In the genomic region with DNA sequence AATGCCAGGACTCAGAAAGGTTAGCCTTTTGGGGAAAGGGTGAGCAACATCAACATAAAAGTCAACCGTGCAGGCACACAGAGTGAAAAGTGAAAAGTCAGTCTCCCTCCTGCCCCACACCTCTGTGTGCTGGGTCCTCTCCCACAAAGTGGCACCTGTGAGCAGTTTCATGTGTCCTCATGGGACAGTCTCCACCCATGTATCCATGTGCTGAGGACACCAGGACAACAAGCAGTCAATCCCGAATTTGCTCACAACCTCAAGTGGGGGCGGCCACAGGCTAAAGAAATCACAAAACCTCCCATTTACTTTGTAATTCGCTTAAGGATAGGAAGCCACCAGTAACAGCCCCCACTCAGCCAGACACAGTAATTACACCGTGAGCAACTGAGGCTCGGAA, we compare ENCODE assay signal across 24 cellular contexts.
"Had no signal": no experiment of that assay in that cellular context is flagged by ENCODE, and none has a peak within 500 bp of the region (broad histone marks: within the 10 kb centered on the region; RNA-seq: fewer than 3 reads in every experiment).

No MANE protein-coding gene starts in this region.

- H3K4me3 ChIP-seq: cardiac muscle cell, MG63, Peyer's patch, SJCRH30 had no signal

- H3K9me2 ChIP-seq: SK-N-SH had no signal

- H3K9me3 ChIP-seq: MG63, Peyer's patch, SJCRH30, SK-N-SH had no signal

- H3K27ac Mint-ChIP-seq: activated naive CD4-positive, alpha-beta T cell treated with anti-CD3 and anti-CD28 coated beads, Interleukin-2, amount 10 ng/mL, durations not matched to agents 7 days and 5 days; activated naive CD8-positive, alpha-beta T cell treated with anti-CD3 and anti-CD28 coated beads for 36 hours; activated T-cell treated with anti-CD3 and anti-CD28 coated beads, Interleukin-2, amount 50 U/mL, for 72 hours; activated T-helper 2 cell treated with anti-CD3 and anti-CD28 coated beads, Interferon-gamma antibody, Interleukin-2, Interleukin-4, amounts not matched to agents 10 μg/mL and 5 μg/mL and 100 μg/mL, durations not matched to agents 14 hours and 24 hours and 36 hours; T-helper 2 cell treated with Interferon-gamma antibody and Interleukin-4, amounts not matched to agents 5 μg/mL and 100 μg/mL, for 36 hours had no signal

- H3K4me1 ChIP-seq: Peyer's patch, SJCRH30 had no signal

- H3K4me3 Mint-ChIP-seq: activated naive CD4-positive, alpha-beta T cell treated with anti-CD3 and anti-CD28 coated beads, Interleukin-2, amount 10 ng/mL, durations not matched to agents 7 days and 5 days; activated naive CD8-positive, alpha-beta T cell treated with anti-CD3 and anti-CD28 coated beads for 36 hours; activated T-cell treated with anti-CD3 and anti-CD28 coated beads, Interleukin-2, amount 50 U/mL, for 72 hours; T-helper 2 cell treated with Interferon-gamma antibody and Interleukin-4, amounts not matched to agents 5 μg/mL and 100 μg/mL, for 36 hours had no signal

- H3K27ac ChIP-seq: brain microvascular endothelial cell, cardiac muscle cell, Peyer's patch, RWPE1, SJCRH30 had no signal

- H3K36me3 Mint-ChIP-seq: activated naive CD4-positive, alpha-beta T cell treated with anti-CD3 and anti-CD28 coated beads, Interleukin-2, amount 10 ng/mL, durations not matched to agents 7 days and 5 days; activated naive CD8-positive, alpha-beta T cell treated with anti-CD3 and anti-CD28 coated beads for 36 hours had no signal

- H3K27me3 ChIP-seq: brain microvascular endothelial cell, cardiac muscle cell, MG63, Peyer's patch, SJCRH30 had no signal

- H3K4me1 Mint-ChIP-seq: activated naive CD4-positive, alpha-beta T cell treated with anti-CD3 and anti-CD28 coated beads, Interleukin-2, amount 10 ng/mL, durations not matched to agents 7 days and 5 days; activated naive CD8-positive, alpha-beta T cell treated with anti-CD3 and anti-CD28 coated beads for 36 hours had no signal

- H3K4me2 ChIP-seq: SK-N-SH had no signal

- ATAC-seq: activated T-cell treated with anti-CD3 and anti-CD28 coated beads, Interleukin-2, amount 50 U/mL, for 72 hours had no signal

- H3K9ac ChIP-seq: SK-N-SH had no signal

- H3K9me3 Mint-ChIP-seq: activated naive CD4-positive, alpha-beta T cell treated with anti-CD3 and anti-CD28 coated beads, Interleukin-2, amount 10 ng/mL, durations not matched to agents 7 days and 5 days; activated naive CD8-positive, alpha-beta T cell treated with anti-CD3 and anti-CD28 coated beads for 36 hours; activated T-helper 2 cell treated with anti-CD3 and anti-CD28 coated beads, Interferon-gamma antibody, Interleukin-2, Interleukin-4, amounts not matched to agents 10 μg/mL and 5 μg/mL and 100 μg/mL, durations not matched to agents 14 hours and 24 hours and 36 hours; T-helper 2 cell treated with Interferon-gamma antibody and Interleukin-4, amounts not matched to agents 5 μg/mL and 100 μg/mL, for 36 hours had no signal

- H3K36me3 ChIP-seq: brain microvascular endothelial cell, cardiac muscle cell, MG63, Peyer's patch, SJCRH30 had no signal

- H3K27me3 Mint-ChIP-seq: activated naive CD8-positive, alpha-beta T cell treated with anti-CD3 and anti-CD28 coated beads for 36 hours had no signal

- DNase-seq: activated CD4-positive, alpha-beta T cell treated with anti-CD3 and anti-CD28 coated beads for 48 hours; activated CD4-positive, alpha-beta T cell treated with anti-CD3 and anti-CD28 coated beads, Interleukin-2, amount 50 U/mL, for 4 hours; activated CD4-positive, CD25-positive, alpha-beta regulatory T cell treated with anti-CD3 and anti-CD28 coated beads, Interleukin-2, amount 50 U/mL, for 72 hours; activated CD8-positive, alpha-beta memory T cell treated with anti-CD3 and anti-CD28 coated beads, Interleukin-2, amount 50 U/mL, for 4 hours; activated gamma-delta T cell treated with Interleukin-2 at 50 U/mL for 16 hours; activated naive CD4-positive, alpha-beta T cell treated with anti-CD3 and anti-CD28 coated beads, Interleukin-2, amount 10 ng/mL, durations not matched to agents 7 days and 5 days; activated naive CD8-positive, alpha-beta T cell treated with anti-CD3 and anti-CD28 coated beads for 36 hours; activated T-cell treated with anti-CD3 and anti-CD28 coated beads, Interleukin-2, amount 50 U/mL, for 72 hours; brain microvascular endothelial cell; MG63; NCI-H1105; NCI-H1436; NCI-H1694 treated with DMSO at 0.1 percent for 48 hours; NCI-H2029 treated with DMSO at 0.1 percent for 48 hours; NCI-H510A treated with DMSO at 0.1 percent for 48 hours; NCI-H69; Peyer's patch; Right ventricle myocardium superior; SJCRH30; SK-N-SH had no signal
